15 cellular contexts compared by ENCODE assay signal in genomic region chr7:137667633-137668387, GRCh38.
DNase-seq lines count a peak whose midpoint lies in the region; ATAC-seq, FAIRE-seq and TF ChIP-seq lines count a peak whose summit lies in the region.
"Had no signal": no experiment of that assay in that cellular context is flagged by ENCODE, and none has a peak within 500 bp of the region (broad histone marks: within the 10 kb centered on the region; RNA-seq: fewer than 3 reads in every experiment).

No MANE protein-coding gene starts in this region.

- TF ChIP-seq CTCF in AG09309 (IDR thresholded peaks at IDR 0.05; ENCODE audit: control insufficient read depth, insufficient read depth, low read depth, low read length, missing control alignments) (no peak), astrocyte of the cerebellum (IDR thresholded peaks at IDR 0.05; ENCODE audit: low read depth, low read length, missing control alignments) (no peak), keratinocyte (optimal IDR thresholded peaks at IDR 0.05 in 1 of 3, IDR thresholded peaks at IDR 0.05 in 1 of 3, conservative IDR thresholded peaks at IDR 0.05 in 1 of 3; ENCODE audit: extremely low read depth in 1 of 3, insufficient read depth in 2 of 3, low read length in 3 of 3) (no peak)

- no peak for ATAC-seq in GM19328 (IDR thresholded peaks at IDR 0.05; ENCODE audit: unreplicated experiment)
- ATAC-seq in HG03439 (IDR thresholded peaks at IDR 0.05; ENCODE audit: unreplicated experiment): no peak
- ATAC-seq: CD8-positive, alpha-beta T cell had no signal

- peak overlapping the region; percentile 25 for H3K4me2 ChIP-seq in keratinocyte (ENCODE audit: control insufficient read depth, extremely low read depth, insufficient read depth, low read depth, low read length)

- no peaks in the 10 kb centered on the region for H3K36me3 ChIP-seq in keratinocyte (ENCODE audit: control insufficient read depth in 2 of 2, extremely low read depth in 1 of 2, insufficient read depth in 2 of 2, low read length in 2 of 2)
- H3K36me3 ChIP-seq: tibial nerve had no signal

- DNase-seq in AG09309 (ENCODE audit: low read depth): peak; percentile 69
- peak; percentile 24 for DNase-seq in HTR-8/SVneo (ENCODE audit: insufficient read length, low spot score)
- peak; percentile 55 for DNase-seq in astrocyte of the cerebellum (ENCODE audit: low read depth)
- no peak for DNase-seq in keratinocyte (ENCODE audit: low read depth, low spot score)
- no peak for DNase-seq in stimulated activated CD4-positive, alpha-beta T cell treated with anti-CD3 and anti-CD28 coated beads, Interleukin-2, amount 100 ng/mL, for 24 hours
- no peak for DNase-seq in activated T-cell treated with anti-CD3 and anti-CD28 coated beads, Interleukin-2, amount 50 U/mL, for 1 hour
- DNase-seq: activated CD4-positive, alpha-beta memory T cell treated with anti-CD3 and anti-CD28 coated beads for 36 hours; activated naive CD4-positive, alpha-beta T cell treated with Interleukin-2 at 50 U/mL for 16 hours; CD8-positive, alpha-beta T cell; MV-4-11; NCI-H526; retina had no signal

- FAIRE-seq in HTR-8/SVneo (lab: Jason Lieb, UNC) (no peak), keratinocyte (lab: Jason Lieb, UNC) (no peak)

- H3K9me3 ChIP-seq in keratinocyte (ENCODE audit: control insufficient read depth, low read depth, low read length): no peaks in the 10 kb centered on the region
- H3K9me3 ChIP-seq: tibial nerve had no signal

- no peaks in the 10 kb centered on the region for H3K79me2 ChIP-seq in keratinocyte (ENCODE audit: control insufficient read depth, insufficient read depth, low read length)

- H3K4me1 ChIP-seq in keratinocyte (ENCODE audit: control insufficient read depth, extremely low read depth, insufficient read depth, low read length): peaks cover 21% of the 10 kb centered on the region
- H3K4me1 ChIP-seq: tibial nerve had no signal

- no peaks in the 10 kb centered on the region for H3K27me3 ChIP-seq in keratinocyte (ENCODE audit: control insufficient read depth, extremely low read depth, insufficient read depth, low read length)
- H3K27me3 ChIP-seq: tibial nerve had no signal

- no peak overlapping the region for H3K9ac ChIP-seq in keratinocyte (ENCODE audit: control insufficient read depth, extremely low read depth, insufficient read depth, low read length)

- H4K20me1 ChIP-seq in keratinocyte (ENCODE audit: control insufficient read depth, extremely low read depth, insufficient read depth, low read length): no peaks in the 10 kb centered on the region

- no peaks in the 10 kb centered on the region for H3K9me1 ChIP-seq in keratinocyte (ENCODE audit: control insufficient read depth, extremely low read depth, insufficient read depth, low read length)

- dilution Hi-C loops in keratinocyte (cut with MboI; ENCODE audit: extremely low pct_ligation_motif_present, low sequenced_read_pairs): no loop called here

- H3K4me3 ChIP-seq in AG09309 (ENCODE audit: control insufficient read depth, low read depth, low read length) (no peak overlapping the region), astrocyte of the cerebellum (ENCODE audit: low read depth, low read length) (no peak overlapping the region), keratinocyte (ENCODE audit: control insufficient read depth in 2 of 3, extremely low read depth in 1 of 3, insufficient read depth in 2 of 3, low read depth in 1 of 3, low read length in 3 of 3) (no peak overlapping the region)
- H3K4me3 ChIP-seq: tibial nerve had no signal

- in situ Hi-C loops in astrocyte of the cerebellum (cut with HindIII; ENCODE audit: low sequenced_read_pairs): no loop called here

- no peak overlapping the region for H3K27ac ChIP-seq in keratinocyte (ENCODE audit: control insufficient read depth, insufficient read depth, low read length)
- H3K27ac ChIP-seq: tibial nerve had no signal

- H2AFZ ChIP-seq in keratinocyte (ENCODE audit: control insufficient read depth, low read length): no peak overlapping the region

Comparison
In these comparisons a context has a peak if more than half of its experiments do, and no peak if none do; other contexts are left out.
1. DNase-seq: peak in AG09309 (single experiment), HTR-8/SVneo (single experiment) and astrocyte of the cerebellum (single experiment); none in keratinocyte (single experiment), stimulated activated CD4-positive, alpha-beta T cell treated with anti-CD3 and anti-CD28 coated beads, Interleukin-2, amount 100 ng/mL, for 24 hours (0 of 2) and activated T-cell treated with anti-CD3 and anti-CD28 coated beads, Interleukin-2, amount 50 U/mL, for 1 hour (single experiment).